In the genomic region with DNA sequence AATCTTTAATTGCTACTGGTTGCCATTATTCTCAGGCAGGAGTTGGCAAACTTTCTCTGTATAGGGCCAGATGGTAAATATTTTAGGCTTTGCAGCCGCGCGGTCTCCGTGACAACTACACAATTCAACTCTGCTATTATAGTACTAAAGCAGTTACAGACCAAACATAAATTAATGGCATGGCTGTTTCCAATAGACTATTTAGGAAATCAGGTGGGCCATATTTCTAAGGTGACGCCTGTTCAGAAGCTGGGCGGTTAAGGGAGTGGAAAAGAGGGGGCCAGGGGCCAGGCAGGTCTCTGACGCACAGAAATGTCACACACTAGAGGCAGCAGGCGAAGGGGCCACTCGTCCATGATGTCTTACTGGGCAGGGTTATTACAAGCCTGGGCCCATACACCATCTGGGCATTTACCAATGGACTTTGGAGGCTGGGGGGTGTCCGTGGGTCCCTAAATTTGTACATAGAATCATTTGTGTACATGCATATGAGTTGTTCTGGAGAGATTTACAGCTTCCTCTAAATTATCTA, we compare ENCODE assay signal across 13 cellular contexts.
DNase-seq lines count a peak whose midpoint lies in the region; FAIRE-seq and TF ChIP-seq lines count a peak whose summit lies in the region.
"Had no signal": no experiment of that assay in that cellular context is flagged by ENCODE, and none has a peak within 500 bp of the region (broad histone marks: within the 10 kb centered on the region; RNA-seq: fewer than 3 reads in every experiment).

No MANE protein-coding gene starts in this region.

- no peaks in the 10 kb centered on the region for H3K27me3 ChIP-seq in tibial artery
- no peaks in the 10 kb centered on the region for H3K27me3 ChIP-seq in GM23248 (replicated peaks; ENCODE audit: insufficient read depth)
- H3K27me3 ChIP-seq: pancreas, vagina had no signal

- H3K4me1 ChIP-seq in kidney (ENCODE audit: control insufficient read depth in 1 of 2, insufficient read depth in 1 of 2, low read depth in 1 of 2, low read length in 2 of 2): no peaks in the 10 kb centered on the region
- H3K4me1 ChIP-seq in tibial artery: peaks cover 0 to 16% (median 10%) of the 10 kb centered on the region in 4 donors
- peaks cover 7% of the 10 kb centered on the region; the same call in 1 of the 2 replicates for H3K4me1 ChIP-seq in GM23248 (ENCODE audit: insufficient read depth)
- H3K4me1 ChIP-seq: pancreas had no signal

- H4K20me1 ChIP-seq in GM23248 (ENCODE audit: insufficient read depth): no peaks in the 10 kb centered on the region

- H3K9me2 ChIP-seq in GM23248 (ENCODE audit: insufficient read depth): no peaks in the 10 kb centered on the region

- H3K27ac ChIP-seq in kidney (ENCODE audit: low read depth in 2 of 2, low read length in 2 of 2) (no peak overlapping the region), tibial artery (no peak overlapping the region), GM23248 (no peak overlapping the region)
- H3K27ac ChIP-seq: pancreas, vagina had no signal

- peaks cover 61% of the 10 kb centered on the region for H3K4me1 Mint-ChIP-seq in activated naive CD4-positive, alpha-beta T cell treated with anti-CD3 and anti-CD28 coated beads, Interleukin-2, amount 50 U/mL, for 24 hours
- peaks cover 36% of the 10 kb centered on the region for H3K4me1 Mint-ChIP-seq in activated naive CD4-positive, alpha-beta T cell treated with anti-CD3 and anti-CD28 coated beads, Interleukin-2, amount 10 ng/mL, durations not matched to agents 7 days and 5 days
- H3K4me1 Mint-ChIP-seq in activated T-helper 2 cell treated with anti-CD3 and anti-CD28 coated beads, Interferon-gamma antibody, Interleukin-2, Interleukin-4, amounts not matched to agents 10 μg/mL and 5 μg/mL and 100 μg/mL, durations not matched to agents 14 hours and 24 hours and 36 hours (ENCODE audit: low read depth): peaks cover 46% of the 10 kb centered on the region

- H3F3A ChIP-seq in GM23248 (ENCODE audit: insufficient read depth): no peaks in the 10 kb centered on the region

- CTCF ChIA-PET in activated naive CD4-positive, alpha-beta T cell treated with anti-CD3 and anti-CD28 coated beads, Interleukin-2, amount 10 ng/mL, durations not matched to agents 7 days and 5 days (lab: Charles Lee): interaction anchor here (1.0 to 1.3 kb wide), 3 partner anchors 20 to 198 kb away, joined by 3 to 4 read pairs (median 3); no protein-coding TSS in a partner anchor

- peak overlapping the region; percentile 65 for H3K27ac Mint-ChIP-seq in activated naive CD4-positive, alpha-beta T cell treated with anti-CD3 and anti-CD28 coated beads, Interleukin-2, amount 50 U/mL, for 24 hours
- no peak overlapping the region for H3K27ac Mint-ChIP-seq in activated naive CD4-positive, alpha-beta T cell treated with anti-CD3 and anti-CD28 coated beads, Interleukin-2, amount 10 ng/mL, durations not matched to agents 7 days and 5 days
- H3K27ac Mint-ChIP-seq in activated T-helper 2 cell treated with anti-CD3 and anti-CD28 coated beads, Interferon-gamma antibody, Interleukin-2, Interleukin-4, amounts not matched to agents 10 μg/mL and 5 μg/mL and 100 μg/mL, durations not matched to agents 14 hours and 24 hours and 36 hours: no peak overlapping the region
- H3K27ac Mint-ChIP-seq: activated CD4-positive, alpha-beta memory T cell treated with anti-CD3 and anti-CD28 coated beads, Interleukin-2, amount 10 ng/mL, durations not matched to agents 7 days and 5 days had no signal

- in situ Hi-C loops in GM23248 (cut with MboI): no loop called here

- H3K9me3 ChIP-seq in kidney (ENCODE audit: control insufficient read depth in 1 of 2, low read length in 2 of 2): no peaks in the 10 kb centered on the region
- H3K9me3 ChIP-seq in tibial artery: no peaks in the 10 kb centered on the region
- no peaks in the 10 kb centered on the region for H3K9me3 ChIP-seq in GM23248 (ENCODE audit: low read depth)
- H3K9me3 ChIP-seq: pancreas, vagina had no signal

- H3K4me3 ChIP-seq in kidney (ENCODE audit: low read length in 2 of 2) (no peak overlapping the region), tibial artery (no peak overlapping the region), GM23248 (no peak overlapping the region)
- H3K4me3 ChIP-seq: pancreas, vagina had no signal

- no peaks in the 10 kb centered on the region for H3K27me3 Mint-ChIP-seq in activated naive CD4-positive, alpha-beta T cell treated with anti-CD3 and anti-CD28 coated beads, Interleukin-2, amount 50 U/mL, for 24 hours
- H3K27me3 Mint-ChIP-seq in activated naive CD4-positive, alpha-beta T cell treated with anti-CD3 and anti-CD28 coated beads, Interleukin-2, amount 10 ng/mL, durations not matched to agents 7 days and 5 days: peaks cover 15% of the 10 kb centered on the region
- H3K27me3 Mint-ChIP-seq in activated T-helper 2 cell treated with anti-CD3 and anti-CD28 coated beads, Interferon-gamma antibody, Interleukin-2, Interleukin-4, amounts not matched to agents 10 μg/mL and 5 μg/mL and 100 μg/mL, durations not matched to agents 14 hours and 24 hours and 36 hours (ENCODE audit: low read depth): peaks cover 5% of the 10 kb centered on the region

- 84 to 87% methylated on average over 10 of the region's 10 CpGs for WGBS in GM23248 (ENCODE audit: low coverage in 1 of 2, low lambda C conversion rate in 2 of 2, missing lambda C conversion rate in 2 of 2), 2 experiments

- no peaks in the 10 kb centered on the region for H3K9me3 Mint-ChIP-seq in activated naive CD4-positive, alpha-beta T cell treated with anti-CD3 and anti-CD28 coated beads, Interleukin-2, amount 50 U/mL, for 24 hours
- H3K9me3 Mint-ChIP-seq in activated naive CD4-positive, alpha-beta T cell treated with anti-CD3 and anti-CD28 coated beads, Interleukin-2, amount 10 ng/mL, durations not matched to agents 7 days and 5 days: no peaks in the 10 kb centered on the region
- no peaks in the 10 kb centered on the region for H3K9me3 Mint-ChIP-seq in activated T-helper 2 cell treated with anti-CD3 and anti-CD28 coated beads, Interferon-gamma antibody, Interleukin-2, Interleukin-4, amounts not matched to agents 10 μg/mL and 5 μg/mL and 100 μg/mL, durations not matched to agents 14 hours and 24 hours and 36 hours
- H3K9me3 Mint-ChIP-seq: activated CD4-positive, alpha-beta memory T cell treated with anti-CD3 and anti-CD28 coated beads, Interleukin-2, amount 10 ng/mL, durations not matched to agents 7 days and 5 days had no signal

- intact Hi-C loops in kidney (cut with DNase I) (no loop called here), tibial artery (cut with DNase I; ENCODE audit: low total_unique reads) (no loop called here)
- intact Hi-C loops in activated T-helper 2 cell treated with anti-CD3 and anti-CD28 coated beads, Interferon-gamma antibody, Interleukin-2, Interleukin-4, amounts not matched to agents 10 μg/mL and 5 μg/mL and 100 μg/mL, durations not matched to agents 14 hours and 24 hours and 36 hours (cut with micrococcal nuclease): loop anchor here (5.0 kb wide), 2 partner anchors 254 to 314 kb away; a partner anchor contains a TSS

- TF ChIP-seq CTCF in kidney (IDR thresholded peaks at IDR 0.05; ENCODE audit: borderline replicate concordance, extremely low read depth, insufficient read depth): no peak
- no peak for TF ChIP-seq CTCF in tibial artery (IDR thresholded peaks at IDR 0.05)

- H3K9ac ChIP-seq in kidney (ENCODE audit: low read length in 2 of 2) (no peak overlapping the region), GM23248 (no peak overlapping the region)

- H3K4me3 Mint-ChIP-seq in activated naive CD4-positive, alpha-beta T cell treated with anti-CD3 and anti-CD28 coated beads, Interleukin-2, amount 50 U/mL, for 24 hours: no peak overlapping the region
- H3K4me3 Mint-ChIP-seq in activated naive CD4-positive, alpha-beta T cell treated with anti-CD3 and anti-CD28 coated beads, Interleukin-2, amount 10 ng/mL, durations not matched to agents 7 days and 5 days: no peak overlapping the region
- H3K4me3 Mint-ChIP-seq in activated T-helper 2 cell treated with anti-CD3 and anti-CD28 coated beads, Interferon-gamma antibody, Interleukin-2, Interleukin-4, amounts not matched to agents 10 μg/mL and 5 μg/mL and 100 μg/mL, durations not matched to agents 14 hours and 24 hours and 36 hours (ENCODE audit: low read depth): no peak overlapping the region
- H3K4me3 Mint-ChIP-seq: activated CD4-positive, alpha-beta memory T cell treated with anti-CD3 and anti-CD28 coated beads, Interleukin-2, amount 10 ng/mL, durations not matched to agents 7 days and 5 days had no signal

- no peak overlapping the region for H3K4me2 ChIP-seq in GM23248 (ENCODE audit: unreplicated experiment)

- FAIRE-seq in kidney (lab: Jason Lieb, UNC): no peak
- FAIRE-seq: pancreas had no signal

- no peaks in the 10 kb centered on the region for H3K79me2 ChIP-seq in GM23248 (ENCODE audit: insufficient read depth)

- H3K36me3 ChIP-seq in kidney (ENCODE audit: control insufficient read depth in 1 of 2, insufficient read depth in 2 of 2, low read length in 2 of 2): no peaks in the 10 kb centered on the region
- H3K36me3 ChIP-seq in tibial artery: no peaks in the 10 kb centered on the region
- no peaks in the 10 kb centered on the region for H3K36me3 ChIP-seq in GM23248 (ENCODE audit: low read depth)
- H3K36me3 ChIP-seq: pancreas had no signal

- no peak for DNase-seq in activated naive CD4-positive, alpha-beta T cell treated with anti-CD3 and anti-CD28 coated beads, Interleukin-2, amount 10 ng/mL, durations not matched to agents 7 days and 5 days
- DNase-seq in NCI-H2081 treated with DMSO at 0.1 percent for 48 hours (lab: John Stamatoyannopoulos, UW) (peak; percentile 91), kidney (peak; percentile 53), tibial artery (peak; percentile 16 to 17), GM23248 (no peak), NCI-H2107 (lab: John Stamatoyannopoulos, UW) (no peak)
- no peak for DNase-seq in activated T-helper 2 cell treated with anti-CD3 and anti-CD28 coated beads, Interferon-gamma antibody, Interleukin-2, Interleukin-4, amounts not matched to agents 10 μg/mL and 5 μg/mL and 100 μg/mL, durations not matched to agents 14 hours and 24 hours and 36 hours (ENCODE audit: low spot score)
- DNase-seq: activated CD4-positive, alpha-beta memory T cell treated with anti-CD3 and anti-CD28 coated beads, Interleukin-2, amount 10 ng/mL, durations not matched to agents 7 days and 5 days; mesenchymal stem cell; NCI-H526 had no signal

- H3K36me3 Mint-ChIP-seq in activated naive CD4-positive, alpha-beta T cell treated with anti-CD3 and anti-CD28 coated beads, Interleukin-2, amount 50 U/mL, for 24 hours: peaks cover 7% of the 10 kb centered on the region
- H3K36me3 Mint-ChIP-seq in activated naive CD4-positive, alpha-beta T cell treated with anti-CD3 and anti-CD28 coated beads, Interleukin-2, amount 10 ng/mL, durations not matched to agents 7 days and 5 days: peaks cover 38% of the 10 kb centered on the region
- H3K36me3 Mint-ChIP-seq in activated T-helper 2 cell treated with anti-CD3 and anti-CD28 coated beads, Interferon-gamma antibody, Interleukin-2, Interleukin-4, amounts not matched to agents 10 μg/mL and 5 μg/mL and 100 μg/mL, durations not matched to agents 14 hours and 24 hours and 36 hours (ENCODE audit: low read depth): peaks cover 32% of the 10 kb centered on the region

- no peak overlapping the region for H2AFZ ChIP-seq in GM23248

Comparison
In these comparisons a context has a peak if more than half of its experiments do, and no peak if none do; other contexts are left out.
1. DNase-seq: peak in NCI-H2081 treated with DMSO at 0.1 percent for 48 hours (single experiment), kidney (single experiment) and tibial artery (2 of 2); none in activated naive CD4-positive, alpha-beta T cell treated with anti-CD3 and anti-CD28 coated beads, Interleukin-2, amount 10 ng/mL, durations not matched to agents 7 days and 5 days (single experiment), activated T-helper 2 cell treated with anti-CD3 and anti-CD28 coated beads, Interferon-gamma antibody, Interleukin-2, Interleukin-4, amounts not matched to agents 10 μg/mL and 5 μg/mL and 100 μg/mL, durations not matched to agents 14 hours and 24 hours and 36 hours (single experiment), GM23248 (single experiment) and NCI-H2107 (single experiment).